ENCODE assay signal across 17 cellular contexts in genomic region chr4:67869580-67870190, GRCh38. TPM values are rescaled to one million over a fixed set of nuclear protein-coding genes. Genes with fewer than 3 reads are reported as not detected.
DNase-seq lines count a peak whose midpoint lies in the region; ATAC-seq lines count a peak whose summit lies in the region.
"Had no signal": no experiment of that assay in that cellular context is flagged by ENCODE, and none has a peak within 500 bp of the region (broad histone marks: within the 10 kb centered on the region; RNA-seq: fewer than 3 reads in every experiment).

No MANE protein-coding gene starts in this region.

- peak; percentile 75 for ATAC-seq in esophagus mucosa
- ATAC-seq: CD8-positive, alpha-beta T cell; HCT116 had no signal

- H3K9me3 Mint-ChIP-seq in activated naive CD4-positive, alpha-beta T cell treated with anti-CD3 and anti-CD28 coated beads for 36 hours: peaks cover 2% of the 10 kb centered on the region
- H3K9me3 Mint-ChIP-seq: HFFc6 had no signal

- intact Hi-C loops in activated naive CD4-positive, alpha-beta T cell treated with anti-CD3 and anti-CD28 coated beads for 36 hours (cut with micrococcal nuclease): no loop called here

- peaks cover 2% of the 10 kb centered on the region for H3K27me3 Mint-ChIP-seq in activated naive CD4-positive, alpha-beta T cell treated with anti-CD3 and anti-CD28 coated beads for 36 hours (ENCODE audit: low read depth)
- H3K27me3 Mint-ChIP-seq: B cell had no signal

- no peak overlapping the region for H3K4me3 Mint-ChIP-seq in activated naive CD4-positive, alpha-beta T cell treated with anti-CD3 and anti-CD28 coated beads for 36 hours
- H3K4me3 Mint-ChIP-seq: B cell; CD8-positive, alpha-beta T cell; HFFc6 had no signal

- CTCF ChIA-PET in activated naive CD4-positive, alpha-beta T cell treated with anti-CD3 and anti-CD28 coated beads for 36 hours (lab: Charles Lee): interaction anchor here (0.5 kb wide), 1 partner anchor 505 kb away, joined by 3 read pairs; no protein-coding TSS in a partner anchor

- H3K27ac Mint-ChIP-seq in activated naive CD4-positive, alpha-beta T cell treated with anti-CD3 and anti-CD28 coated beads for 36 hours: no peak overlapping the region
- H3K27ac Mint-ChIP-seq: B cell; CD8-positive, alpha-beta T cell; HFFc6 had no signal

- H3K4me1 Mint-ChIP-seq in activated naive CD4-positive, alpha-beta T cell treated with anti-CD3 and anti-CD28 coated beads for 36 hours (ENCODE audit: low read depth): no peaks in the 10 kb centered on the region
- H3K4me1 Mint-ChIP-seq: B cell had no signal

- H3K36me3 Mint-ChIP-seq in activated naive CD4-positive, alpha-beta T cell treated with anti-CD3 and anti-CD28 coated beads for 36 hours (ENCODE audit: low read depth): no peaks in the 10 kb centered on the region
- H3K36me3 Mint-ChIP-seq: CD8-positive, alpha-beta T cell had no signal

- DNase-seq in COR-L47 (lab: John Stamatoyannopoulos, UW) (peak; percentile 50), NCI-H69 (lab: John Stamatoyannopoulos, UW) (peak; percentile 72), cerebellar cortex (ENCODE audit: low spot score) (peak; percentile 72), middle frontal gyrus (ENCODE audit: extremely low spot score, low spot score) (no peak), glomerular visceral epithelial cell (ENCODE audit: extremely low spot score) (no peak)
- DNase-seq in activated naive CD4-positive, alpha-beta T cell treated with anti-CD3 and anti-CD28 coated beads for 36 hours: no peak
- DNase-seq: Caco-2; CD8-positive, alpha-beta T cell; GDM1; GOT3; H7; HFFc6; IMR-90 had no signal

RNA-seq across cellular contexts. Expression of gene TMPRSS11D, which starts 14.1 kb away (rescaled TPM):
- total RNA-seq in esophagus mucosa: 196 TPM
- total RNA-seq in activated naive CD4-positive, alpha-beta T cell treated with anti-CD3 and anti-CD28 coated beads for 36 hours: not detected
- total RNA-seq: A172; B cell; Caco-2; CD8-positive, alpha-beta T cell; H7; HFFc6; IMR-90 had no signal

Comparison
In these comparisons a context has a peak if more than half of its experiments do, and no peak if none do; other contexts are left out.
1. DNase-seq: peak in COR-L47 (single experiment), NCI-H69 (single experiment) and cerebellar cortex (single experiment); none in middle frontal gyrus (single experiment), activated naive CD4-positive, alpha-beta T cell treated with anti-CD3 and anti-CD28 coated beads for 36 hours (single experiment) and glomerular visceral epithelial cell (single experiment).
2. RNA of gene TMPRSS11D, which starts 14.1 kb away (total RNA-seq): 196 TPM in esophagus mucosa (single experiment); not detected in activated naive CD4-positive, alpha-beta T cell treated with anti-CD3 and anti-CD28 coated beads for 36 hours; every median in the first group is over 100 times any median in the second.